Comparison of ENCODE assay signal across 19 cellular contexts in the genomic region with DNA sequence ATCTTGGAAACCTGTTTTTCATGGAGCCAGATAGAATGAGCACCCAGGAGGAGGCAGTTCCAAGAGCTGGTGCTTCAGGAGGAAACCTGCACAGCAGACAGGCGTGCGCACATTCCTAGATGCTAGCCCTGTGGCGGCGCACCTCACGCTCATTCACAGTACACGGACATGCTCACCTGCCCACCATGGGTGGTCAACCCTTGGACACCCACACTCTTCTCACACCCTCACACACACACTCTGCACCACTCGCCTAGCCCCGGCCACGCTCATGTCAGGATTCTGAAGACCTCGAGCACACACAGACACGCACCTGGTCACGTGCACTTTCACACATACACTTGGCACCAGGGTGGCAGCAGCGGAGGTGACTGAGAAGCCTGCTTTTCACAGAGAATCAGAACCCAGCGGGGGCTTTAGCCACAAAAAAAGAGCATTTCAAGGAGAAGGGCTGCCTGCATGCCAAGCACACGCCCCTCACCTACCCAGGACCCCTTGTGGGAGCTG. TPM values are rescaled to one million over a fixed set of nuclear protein-coding genes. Genes with fewer than 3 reads are reported as not detected.
DNase-seq lines count a peak whose midpoint lies in the region; ATAC-seq and TF ChIP-seq lines count a peak whose summit lies in the region.
"Had no signal": no experiment of that assay in that cellular context is flagged by ENCODE, and none has a peak within 500 bp of the region (broad histone marks: within the 10 kb centered on the region; RNA-seq: fewer than 3 reads in every experiment).

No MANE protein-coding gene starts in this region.

- CTCF ChIA-PET in RWPE1 (lab: Yijun Ruan, JAX): interaction anchor here (0.7 kb wide), 1 partner anchor 343 kb away, joined by 3 read pairs; no protein-coding TSS in a partner anchor

- ATAC-seq in HG03175 (IDR thresholded peaks at IDR 0.05; ENCODE audit: unreplicated experiment): no peak
- ATAC-seq in activated naive CD8-positive, alpha-beta T cell treated with anti-CD3 and anti-CD28 coated beads, Interleukin-2, amount 50 U/mL, for 24 hours: no peak
- ATAC-seq: naive thymus-derived CD4-positive, alpha-beta T cell; right cardiac atrium had no signal

- H3K9me3 Mint-ChIP-seq in activated naive CD8-positive, alpha-beta T cell treated with anti-CD3 and anti-CD28 coated beads, Interleukin-2, amount 50 U/mL, for 24 hours: no peaks in the 10 kb centered on the region
- H3K9me3 Mint-ChIP-seq: activated naive CD4-positive, alpha-beta T cell treated with anti-CD3 and anti-CD28 coated beads, Interleukin-2, amount 50 U/mL, for 24 hours; naive thymus-derived CD4-positive, alpha-beta T cell had no signal

- H3K27ac Mint-ChIP-seq in activated naive CD8-positive, alpha-beta T cell treated with anti-CD3 and anti-CD28 coated beads, Interleukin-2, amount 50 U/mL, for 24 hours: no peak overlapping the region
- H3K27ac Mint-ChIP-seq: activated naive CD4-positive, alpha-beta T cell treated with anti-CD3 and anti-CD28 coated beads, Interleukin-2, amount 50 U/mL, for 24 hours; naive thymus-derived CD4-positive, alpha-beta T cell had no signal

- H3K4me1 ChIP-seq in BLaER1 (peaks cover 95% of the 10 kb centered on the region), fibroblast of lung (ENCODE audit: control insufficient read depth, extremely low read depth, insufficient read depth, low read length) (peaks cover 39% of the 10 kb centered on the region), skeletal muscle satellite cell (ENCODE audit: control insufficient read depth, insufficient read depth, low read length) (peaks cover 49% of the 10 kb centered on the region)

- H3K9me3 ChIP-seq in BLaER1 (no peaks in the 10 kb centered on the region), fibroblast of lung (ENCODE audit: control insufficient read depth, insufficient read depth, low read depth, low read length) (no peaks in the 10 kb centered on the region), skeletal muscle satellite cell (replicated peaks; ENCODE audit: low read length) (no peaks in the 10 kb centered on the region)
- H3K9me3 ChIP-seq: HAP-1 had no signal

- H3K4me2 ChIP-seq in BLaER1 (peak overlapping the region; percentile 81; the same call in 1 of the 2 replicates), fibroblast of lung (ENCODE audit: extremely low read depth, insufficient read depth, low read length) (no peak overlapping the region), skeletal muscle satellite cell (ENCODE audit: low read length) (no peak overlapping the region)

- H3K4me3 ChIP-seq in BLaER1 (no peak overlapping the region), fibroblast of lung (replicated peaks in 1 of 4; ENCODE audit: control extremely low read depth in 1 of 4, insufficient read depth in 1 of 4, low read depth in 3 of 4, low read length in 4 of 4) (no peak overlapping the region), skeletal muscle satellite cell (ENCODE audit: low read length) (no peak overlapping the region)
- H3K4me3 ChIP-seq: HAP-1 had no signal

- H3K36me3 Mint-ChIP-seq in activated naive CD8-positive, alpha-beta T cell treated with anti-CD3 and anti-CD28 coated beads, Interleukin-2, amount 50 U/mL, for 24 hours (ENCODE audit: low read depth): no peaks in the 10 kb centered on the region
- H3K36me3 Mint-ChIP-seq: activated naive CD4-positive, alpha-beta T cell treated with anti-CD3 and anti-CD28 coated beads, Interleukin-2, amount 50 U/mL, for 24 hours had no signal

- no peak for TF ChIP-seq CTCF in RWPE1 (conservative IDR thresholded peaks at IDR 0.05; ENCODE audit: low read depth)
- TF ChIP-seq CTCF in fibroblast of lung (conservative IDR thresholded peaks at IDR 0.05 in 1 of 2, IDR thresholded peaks at IDR 0.05 in 1 of 2; ENCODE audit: low read depth in 1 of 2, low read length in 2 of 2): no peak

- peaks cover 43% of the 10 kb centered on the region for H3K79me2 ChIP-seq in fibroblast of lung (ENCODE audit: control insufficient read depth, insufficient read depth, low read length)

- POLR2A ChIA-PET in RWPE1 (lab: Yijun Ruan, JAX; ENCODE audit: low non-redundant PET): no interaction called here

- H3K27me3 Mint-ChIP-seq in activated naive CD8-positive, alpha-beta T cell treated with anti-CD3 and anti-CD28 coated beads, Interleukin-2, amount 50 U/mL, for 24 hours: no peaks in the 10 kb centered on the region
- H3K27me3 Mint-ChIP-seq: activated naive CD4-positive, alpha-beta T cell treated with anti-CD3 and anti-CD28 coated beads, Interleukin-2, amount 50 U/mL, for 24 hours; naive thymus-derived CD4-positive, alpha-beta T cell had no signal

- H3K27ac ChIP-seq in BLaER1 (peak overlapping the region; percentile 35; the same call in 1 of the 2 replicates), RWPE1 (peak overlapping the region; percentile 89), fibroblast of lung (ENCODE audit: insufficient read depth, low read length) (peak overlapping the region; percentile 91)

- H4K20me1 ChIP-seq in BLaER1: peaks cover 100% of the 10 kb centered on the region
- H4K20me1 ChIP-seq in fibroblast of lung (ENCODE audit: control insufficient read depth, extremely low read depth, insufficient read depth, low read length): no peaks in the 10 kb centered on the region

- DNase-seq in RWPE1 (ENCODE audit: low spot score) (no peak), fibroblast of lung (ENCODE audit: low read depth in 2 of 2) (no peak), amniotic stem cell (lab: John Stamatoyannopoulos, UW) (no peak), T-helper 9 cell (no peak)
- DNase-seq in activated naive CD8-positive, alpha-beta T cell treated with anti-CD3 and anti-CD28 coated beads, Interleukin-2, amount 50 U/mL, for 24 hours: no peak
- DNase-seq: activated CD4-positive, CD25-positive, alpha-beta regulatory T cell treated with anti-CD3 and anti-CD28 coated beads, Interleukin-2, amount 50 U/mL, for 72 hours; erythroblast; hippocampal formation; left colon; naive thymus-derived CD4-positive, alpha-beta T cell; NCI-H1930; NCI-H524; stimulated activated CD4-positive, alpha-beta T cell treated with anti-CD3 and anti-CD28 coated beads, Interleukin-4, amount 100 ng/mL, for 24 hours had no signal

- H3K4me3 Mint-ChIP-seq in activated naive CD8-positive, alpha-beta T cell treated with anti-CD3 and anti-CD28 coated beads, Interleukin-2, amount 50 U/mL, for 24 hours: no peak overlapping the region
- H3K4me3 Mint-ChIP-seq: activated naive CD4-positive, alpha-beta T cell treated with anti-CD3 and anti-CD28 coated beads, Interleukin-2, amount 50 U/mL, for 24 hours; naive thymus-derived CD4-positive, alpha-beta T cell had no signal

- peaks cover 37% of the 10 kb centered on the region for H3K36me3 ChIP-seq in BLaER1
- H3K36me3 ChIP-seq in fibroblast of lung (ENCODE audit: control insufficient read depth, insufficient read depth, low read length): peaks cover 2% of the 10 kb centered on the region
- no peaks in the 10 kb centered on the region for H3K36me3 ChIP-seq in skeletal muscle satellite cell (ENCODE audit: insufficient read depth, low read length)
- H3K36me3 ChIP-seq: HAP-1 had no signal

- no peaks in the 10 kb centered on the region for H3K27me3 ChIP-seq in BLaER1
- H3K27me3 ChIP-seq in fibroblast of lung (ENCODE audit: control insufficient read depth, insufficient read depth, low read length): no peaks in the 10 kb centered on the region
- no peaks in the 10 kb centered on the region for H3K27me3 ChIP-seq in skeletal muscle satellite cell (ENCODE audit: control insufficient read depth, insufficient read depth, low read length)

- peaks cover 23% of the 10 kb centered on the region for H3K4me1 Mint-ChIP-seq in activated naive CD8-positive, alpha-beta T cell treated with anti-CD3 and anti-CD28 coated beads, Interleukin-2, amount 50 U/mL, for 24 hours

- no peak overlapping the region for H2AFZ ChIP-seq in fibroblast of lung (ENCODE audit: low read length)

- H3K9ac ChIP-seq in BLaER1 (no peak overlapping the region), fibroblast of lung (ENCODE audit: insufficient read depth, low read length) (no peak overlapping the region), skeletal muscle satellite cell (ENCODE audit: low read depth, low read length) (peak overlapping the region; percentile 50)

RNA-seq across cellular contexts. Expression of gene RAI1, which starts 28.6 kb away (rescaled TPM):
- 4.1 and 6.6 TPM in 2 replicates for total RNA-seq in fibroblast of lung
- polyA plus RNA-seq in fibroblast of lung: 2.1 TPM in 2 replicates
- 10.3 and 10.4 TPM in 2 replicates for polyA plus RNA-seq in fibroblast of lung (2012)
- polyA minus RNA-seq in fibroblast of lung (ENCODE audit: low replicate concordance): 9.3 and 9.7 TPM in 2 replicates
- 7.4 and 8.1 TPM in 2 replicates for total RNA-seq in skeletal muscle satellite cell (2012; rRNA removed)

Comparison
In these comparisons a context has a peak if more than half of its experiments do, and no peak if none do; other contexts are left out.
1. H3K27ac ChIP-seq: peak in every context shown above with its lines; median percentile 91 in fibroblast of lung; 89 in RWPE1; 35 in BLaER1.